ENCODE assay signal across 1 cellular context in the genomic region with DNA sequence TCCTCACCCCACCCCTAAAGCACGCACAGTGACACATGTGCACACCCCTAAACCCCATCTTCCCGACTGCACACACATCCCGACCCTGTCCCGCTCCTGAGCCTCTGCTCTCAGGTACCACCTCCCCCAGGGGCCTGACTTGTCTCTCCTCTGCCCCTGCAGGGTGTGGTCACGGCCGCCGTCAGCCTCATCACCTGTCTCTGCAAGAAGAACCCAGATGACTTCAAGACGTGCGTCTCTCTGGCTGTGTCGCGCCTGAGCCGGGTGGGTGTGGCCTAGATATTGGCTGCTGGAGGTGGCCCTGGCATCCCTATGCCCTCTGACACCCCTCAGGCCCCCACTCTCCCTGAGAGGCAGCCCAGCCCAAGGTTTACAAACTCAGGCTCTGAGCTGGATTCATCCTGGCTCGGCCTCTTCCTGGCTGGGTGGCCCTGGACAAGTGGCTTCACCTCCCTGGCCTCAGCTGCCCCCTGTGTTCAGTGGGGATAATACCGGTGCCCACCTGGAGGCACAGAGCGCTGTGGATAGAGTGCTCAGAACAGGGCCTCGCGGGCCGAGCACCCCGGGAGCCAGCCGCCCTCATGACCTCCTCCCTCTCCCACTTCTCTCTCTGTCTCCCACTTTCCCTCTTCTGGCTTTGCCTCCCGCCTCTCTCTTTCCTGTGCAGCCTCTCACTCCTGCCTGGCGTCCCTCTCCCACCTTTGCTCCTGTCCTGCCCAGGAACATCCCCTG.
TF ChIP-seq lines count a peak whose summit lies in the region.

No MANE protein-coding gene starts in this region.

TF ChIP-seq in HCT116, 20 proteins besides CTCF, POLR2A, EP300 and RAD21:
- TF ChIP-seq EZH2 (IDR thresholded peaks at IDR 0.05) (no peak), POLR2AphosphoS5 (IDR thresholded peaks at IDR 0.05; ENCODE audit: low read depth, low read length) (no peak)
- TF ChIP-seq, protein P1, sequence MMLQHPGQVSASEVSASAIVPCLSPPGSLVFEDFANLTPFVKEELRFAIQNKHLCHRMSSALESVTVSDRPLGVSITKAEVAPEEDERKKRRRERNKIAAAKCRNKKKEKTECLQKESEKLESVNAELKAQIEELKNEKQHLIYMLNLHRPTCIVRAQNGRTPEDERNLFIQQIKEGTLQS (IDR thresholded peaks at IDR 0.05): no peak
